Comparison of ENCODE assay signal across 1 cellular context in genomic region chr3:179603831-179604230, GRCh38.
TF ChIP-seq lines count a peak whose summit lies in the region.

No MANE protein-coding gene starts in this region.

TF ChIP-seq in HepG2, 621 proteins besides CTCF, POLR2A, EP300 and RAD21:
- TF ChIP-seq ZNF629 (CRISPR knock-in tag; conservative IDR thresholded peaks at IDR 0.05) = no peak
- TF ChIP-seq ZNF431 (CRISPR knock-in tag; IDR thresholded peaks at IDR 0.05; ENCODE audit: borderline replicate concordance, low read depth) = no peak
- no peak for TF ChIP-seq ZBTB7B (CRISPR knock-in tag; IDR thresholded peaks at IDR 0.05)
- TF ChIP-seq, protein P1, sequence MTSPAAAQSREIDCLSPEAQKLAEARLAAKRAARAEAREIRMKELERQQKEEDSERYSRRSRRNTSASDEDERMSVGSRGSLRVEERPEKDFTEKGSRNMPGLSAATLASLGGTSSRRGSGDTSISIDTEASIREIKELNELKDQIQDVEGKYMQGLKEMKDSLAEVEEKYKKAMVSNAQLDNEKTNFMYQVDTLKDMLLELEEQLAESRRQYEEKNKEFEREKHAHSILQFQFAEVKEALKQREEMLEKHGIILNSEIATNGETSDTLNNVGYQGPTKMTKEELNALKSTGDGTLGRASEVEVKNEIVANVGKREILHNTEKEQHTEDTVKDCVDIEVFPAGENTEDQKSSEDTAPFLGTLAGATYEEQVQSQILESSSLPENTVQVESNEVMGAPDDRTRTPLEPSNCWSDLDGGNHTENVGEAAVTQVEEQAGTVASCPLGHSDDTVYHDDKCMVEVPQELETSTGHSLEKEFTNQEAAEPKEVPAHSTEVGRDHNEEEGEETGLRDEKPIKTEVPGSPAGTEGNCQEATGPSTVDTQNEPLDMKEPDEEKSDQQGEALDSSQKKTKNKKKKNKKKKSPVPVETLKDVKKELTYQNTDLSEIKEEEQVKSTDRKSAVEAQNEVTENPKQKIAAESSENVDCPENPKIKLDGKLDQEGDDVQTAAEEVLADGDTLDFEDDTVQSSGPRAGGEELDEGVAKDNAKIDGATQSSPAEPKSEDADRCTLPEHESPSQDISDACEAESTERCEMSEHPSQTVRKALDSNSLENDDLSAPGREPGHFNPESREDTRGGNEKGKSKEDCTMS (CRISPR knock-in tag; conservative IDR thresholded peaks at IDR 0.05) = no peak
- TF ChIP-seq, protein P2, sequence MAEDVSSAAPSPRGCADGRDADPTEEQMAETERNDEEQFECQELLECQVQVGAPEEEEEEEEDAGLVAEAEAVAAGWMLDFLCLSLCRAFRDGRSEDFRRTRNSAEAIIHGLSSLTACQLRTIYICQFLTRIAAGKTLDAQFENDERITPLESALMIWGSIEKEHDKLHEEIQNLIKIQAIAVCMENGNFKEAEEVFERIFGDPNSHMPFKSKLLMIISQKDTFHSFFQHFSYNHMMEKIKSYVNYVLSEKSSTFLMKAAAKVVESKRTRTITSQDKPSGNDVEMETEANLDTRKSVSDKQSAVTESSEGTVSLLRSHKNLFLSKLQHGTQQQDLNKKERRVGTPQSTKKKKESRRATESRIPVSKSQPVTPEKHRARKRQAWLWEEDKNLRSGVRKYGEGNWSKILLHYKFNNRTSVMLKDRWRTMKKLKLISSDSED (CRISPR knock-in tag; IDR thresholded peaks at IDR 0.05) = no peak
- TF ChIP-seq NR2F1 (CRISPR knock-in tag; IDR thresholded peaks at IDR 0.05) = no peak
- TF ChIP-seq ZNF17 (CRISPR knock-in tag; IDR thresholded peaks at IDR 0.05) = no peak
- TF ChIP-seq YEATS4 (CRISPR knock-in tag; IDR thresholded peaks at IDR 0.05; ENCODE audit: borderline replicate concordance) = no peak
- no peak for TF ChIP-seq ELF4 (CRISPR knock-in tag; IDR thresholded peaks at IDR 0.05; ENCODE audit: borderline replicate concordance)
- no peak for TF ChIP-seq ZFX (CRISPR knock-in tag; IDR thresholded peaks at IDR 0.05; ENCODE audit: low read depth)
- no peak for TF ChIP-seq MAF1 (CRISPR knock-in tag; IDR thresholded peaks at IDR 0.05; ENCODE audit: borderline replicate concordance)
- TF ChIP-seq SPEN (CRISPR knock-in tag; IDR thresholded peaks at IDR 0.05; ENCODE audit: low read depth) = no peak
- TF ChIP-seq ZNF33B (CRISPR knock-in tag; IDR thresholded peaks at IDR 0.05) = no peak
- no peak for TF ChIP-seq CBX1 (IDR thresholded peaks at IDR 0.05; ENCODE audit: low read depth)
- no peak for TF ChIP-seq YY1 (IDR thresholded peaks at IDR 0.05; ENCODE audit: insufficient read depth, insufficient replicate concordance, low read depth, low read length)
- TF ChIP-seq ZNF550 (CRISPR knock-in tag; IDR thresholded peaks at IDR 0.05; ENCODE audit: borderline replicate concordance) = no peak
- TF ChIP-seq ZSCAN30 (CRISPR knock-in tag; IDR thresholded peaks at IDR 0.05) = no peak
